In genomic region chr16:5604770-5605169, GRCh38 we compare ENCODE assay signal across 12 cellular contexts.
DNase-seq lines count a peak whose midpoint lies in the region; ATAC-seq and TF ChIP-seq lines count a peak whose summit lies in the region.
"Had no signal": no experiment of that assay in that cellular context is flagged by ENCODE, and none has a peak within 500 bp of the region (broad histone marks: within the 10 kb centered on the region; RNA-seq: fewer than 3 reads in every experiment).

No MANE protein-coding gene starts in this region.

- DNase-seq in DMS79 treated with DMSO at 0.1 percent for 48 hours (lab: John Stamatoyannopoulos, UW) = peak; percentile 8
- peak; percentile 26 for DNase-seq in UCSD-AML1 (lab: John Stamatoyannopoulos, UW; ENCODE audit: unreplicated experiment)
- no peak for DNase-seq in ascending aorta (ENCODE audit: low spot score in 2 of 2)
- DNase-seq in lower leg skin (ENCODE audit: low spot score in 2 of 2) = no peak
- DNase-seq: activated naive CD4-positive, alpha-beta T cell treated with anti-CD3 and anti-CD28 coated beads, Interleukin-2, amount 10 ng/mL, durations not matched to agents 7 days and 5 days; NCI-H1048; stimulated activated CD4-positive, alpha-beta T cell treated with anti-CD3 and anti-CD28 coated beads, Interleukin-2, amount 100 ng/mL, for 48 hours had no signal

- no peaks in the 10 kb centered on the region for H3K4me1 Mint-ChIP-seq in nephron
- H3K4me1 Mint-ChIP-seq: activated naive CD4-positive, alpha-beta T cell treated with anti-CD3 and anti-CD28 coated beads, Interleukin-2, amount 10 ng/mL, durations not matched to agents 7 days and 5 days had no signal

- WGBS in lower leg skin, 2 donors = 39 to 46% methylated on average over 8 of the region's 8 CpGs

- intact Hi-C loops in ascending aorta (cut with DNase I) (no loop called here), lower leg skin (cut with DNase I; ENCODE audit: low total_unique reads) (no loop called here)

- TF ChIP-seq POLR2A in lower leg skin (IDR thresholded peaks at IDR 0.05) = no peak

- H3K27me3 Mint-ChIP-seq in nephron (ENCODE audit: low read depth) = peaks cover 13% of the 10 kb centered on the region
- H3K27me3 Mint-ChIP-seq: activated naive CD4-positive, alpha-beta T cell treated with anti-CD3 and anti-CD28 coated beads, Interleukin-2, amount 10 ng/mL, durations not matched to agents 7 days and 5 days had no signal

- no peaks in the 10 kb centered on the region for H3K4me1 ChIP-seq in ascending aorta
- H3K4me1 ChIP-seq: vagina had no signal

- H3K27ac Mint-ChIP-seq in nephron = no peak overlapping the region
- H3K27ac Mint-ChIP-seq: activated naive CD4-positive, alpha-beta T cell treated with anti-CD3 and anti-CD28 coated beads, Interleukin-2, amount 10 ng/mL, durations not matched to agents 7 days and 5 days had no signal

- H3K36me3 Mint-ChIP-seq in nephron (ENCODE audit: low read depth) = no peaks in the 10 kb centered on the region
- H3K36me3 Mint-ChIP-seq: activated naive CD4-positive, alpha-beta T cell treated with anti-CD3 and anti-CD28 coated beads, Interleukin-2, amount 10 ng/mL, durations not matched to agents 7 days and 5 days had no signal

- TF ChIP-seq CTCF in LNCAP (IDR thresholded peaks at IDR 0.05) (peak; percentile 23; the same call in 1 of the 2 replicates), nephron (IDR thresholded peaks at IDR 0.05; ENCODE audit: unreplicated experiment in 3 of 3) (peak in 2 of 3 experiments; percentile 36 to 37), ascending aorta (IDR thresholded peaks at IDR 0.05) (no peak), lower leg skin (IDR thresholded peaks at IDR 0.05) (no peak)

- ATAC-seq in HG03045 (IDR thresholded peaks at IDR 0.05; ENCODE audit: unreplicated experiment) = no peak
- ATAC-seq in GM21529 (IDR thresholded peaks at IDR 0.05; ENCODE audit: unreplicated experiment) = no peak

- H3K27ac ChIP-seq in ascending aorta = no peak overlapping the region
- H3K27ac ChIP-seq: vagina had no signal

- H3K9me3 ChIP-seq in ascending aorta = no peaks in the 10 kb centered on the region
- H3K9me3 ChIP-seq: vagina had no signal

- H3K27me3 ChIP-seq in ascending aorta = no peaks in the 10 kb centered on the region
- H3K27me3 ChIP-seq: vagina had no signal

- H3K4me3 ChIP-seq in ascending aorta (no peak overlapping the region), lower leg skin (ENCODE audit: low read depth, poor library complexity, severe bottlenecking) (no peak overlapping the region)
- H3K4me3 ChIP-seq: vagina had no signal

- H3K4me3 Mint-ChIP-seq in nephron = no peak overlapping the region
- H3K4me3 Mint-ChIP-seq: activated naive CD4-positive, alpha-beta T cell treated with anti-CD3 and anti-CD28 coated beads, Interleukin-2, amount 10 ng/mL, durations not matched to agents 7 days and 5 days had no signal

- H3K9me3 Mint-ChIP-seq in nephron = no peaks in the 10 kb centered on the region

- H3K36me3 ChIP-seq in ascending aorta = no peaks in the 10 kb centered on the region
- H3K36me3 ChIP-seq: vagina had no signal

Comparison
In these comparisons a context has a peak if more than half of its experiments do, and no peak if none do; other contexts are left out.
1. DNase-seq: peak in DMS79 treated with DMSO at 0.1 percent for 48 hours (single experiment) and UCSD-AML1 (single experiment); none in ascending aorta (0 of 2) and lower leg skin (0 of 2).
2. CTCF ChIP-seq: peak in LNCAP (single experiment) and nephron (2 of 3); none in ascending aorta (0 of 3) and lower leg skin (0 of 3).